Comparison of ENCODE assay signal across 10 cellular contexts in genomic region chr9:708182-708555, GRCh38.
DNase-seq lines count a peak whose midpoint lies in the region; ATAC-seq and TF ChIP-seq lines count a peak whose summit lies in the region.
"Had no signal": no experiment of that assay in that cellular context is flagged by ENCODE, and none has a peak within 500 bp of the region (broad histone marks: within the 10 kb centered on the region; RNA-seq: fewer than 3 reads in every experiment).

No MANE protein-coding gene starts in this region.

- TF ChIP-seq POLR2A in NB4 (IDR thresholded peaks at IDR 0.05; ENCODE audit: extremely low read depth, insufficient read length) = no peak
- TF ChIP-seq POLR2A in suprapubic skin (IDR thresholded peaks at IDR 0.05) = no peak

- H3K4me1 ChIP-seq in suprapubic skin (peaks cover 42% of the 10 kb centered on the region), HAP-1 (peaks cover 24% of the 10 kb centered on the region)

- peak overlapping the region; percentile 81 for H3K27ac Mint-ChIP-seq in MCF 10A (ENCODE audit: low read depth, unreplicated experiment)

- H3K27me3 ChIP-seq in suprapubic skin (no peaks in the 10 kb centered on the region), HAP-1 (ENCODE audit: low read depth) (no peaks in the 10 kb centered on the region)

- no peaks in the 10 kb centered on the region for H3K9me3 Mint-ChIP-seq in MCF 10A (ENCODE audit: unreplicated experiment)

- H3K4me3 ChIP-seq in NB4 (ENCODE audit: low read depth, low read length) = peak overlapping the region; percentile 76
- peak overlapping the region; percentile 39 for H3K4me3 ChIP-seq in suprapubic skin
- no peak overlapping the region for H3K4me3 ChIP-seq in HAP-1

- peak overlapping the region; percentile 65 for H3K4me3 Mint-ChIP-seq in MCF 10A (ENCODE audit: unreplicated experiment)

- H3K36me3 ChIP-seq in suprapubic skin = peaks cover 24% of the 10 kb centered on the region
- peaks cover 15% of the 10 kb centered on the region; the same call in 1 of the 2 replicates for H3K36me3 ChIP-seq in HAP-1 (replicated peaks)

- TF ChIP-seq CTCF in NB4 (IDR thresholded peaks at IDR 0.05; ENCODE audit: low read depth, low read length) = no peak
- TF ChIP-seq CTCF in MCF 10A (IDR thresholded peaks at IDR 0.05; ENCODE audit: unreplicated experiment) = no peak
- TF ChIP-seq CTCF in suprapubic skin (IDR thresholded peaks at IDR 0.05) = no peak

- CTCF ChIA-PET in MCF 10A (lab: Yijun Ruan, JAX) = interaction anchor here (0.6 to 1.5 kb wide), 5 partner anchors 16 to 164 kb away, joined by 3 to 5 read pairs (median 3); no protein-coding TSS in a partner anchor

- no peak for TF ChIP-seq EP300 in suprapubic skin (IDR thresholded peaks at IDR 0.05)

- POLR2A ChIA-PET in MCF 10A (lab: Yijun Ruan, JAX) = interaction anchor here (0.7 to 7.9 kb wide), 8 partner anchors 13 to 77 kb away, joined by 3 to 69 read pairs (median 6); no protein-coding TSS in a partner anchor

- H3K9me3 ChIP-seq in suprapubic skin (no peaks in the 10 kb centered on the region), HAP-1 (no peaks in the 10 kb centered on the region)

- H3K4me1 Mint-ChIP-seq in MCF 10A (ENCODE audit: insufficient read depth, unreplicated experiment) = peaks cover 28% of the 10 kb centered on the region

- peak; percentile 6 for ATAC-seq in left lobe of liver
- no peak for ATAC-seq in HG03039 (IDR thresholded peaks at IDR 0.05; ENCODE audit: unreplicated experiment)

- in situ Hi-C loops in HAP-1 (cut with MboI; ENCODE audit: low sequenced_read_pairs) = no loop called here

- 20% methylated on average over 7 of the region's 7 CpGs for WGBS in suprapubic skin

- BruUV-seq in MCF 10A (replicated peaks; lab: Mats Ljungman, UMichigan) = no TSS peak

- H3K36me3 Mint-ChIP-seq in MCF 10A (ENCODE audit: insufficient read depth, unreplicated experiment) = peaks cover 44% of the 10 kb centered on the region

- intact Hi-C loops in MCF 10A (cut with micrococcal nuclease) = no loop called here

- peak; percentile 77 for DNase-seq in NB4 (ENCODE audit: low read depth)
- peak; percentile 30 for DNase-seq in MCF 10A (ENCODE audit: unreplicated experiment)
- no peak for DNase-seq in left lobe of liver (ENCODE audit: low spot score)
- DNase-seq in suprapubic skin (ENCODE audit: low spot score in 2 of 2) = no peak
- no peak for DNase-seq in NCI-H2029 treated with DMSO at 0.1 percent for 48 hours (lab: John Stamatoyannopoulos, UW)
- DNase-seq in NCI-H1092 treated with DMSO at 0.1 percent for 48 hours (lab: John Stamatoyannopoulos, UW) = no peak
- no peak for DNase-seq in HAP-1 (ENCODE audit: low spot score in 2 of 2)
- DNase-seq: H7; stimulated activated CD4-positive, alpha-beta T cell treated with anti-CD3 and anti-CD28 coated beads, Interleukin-2, amount 100 ng/mL, for 24 hours had no signal

- peak overlapping the region; percentile 78 for H3K27ac ChIP-seq in suprapubic skin

- no peaks in the 10 kb centered on the region for H3K27me3 Mint-ChIP-seq in MCF 10A (ENCODE audit: insufficient read depth, unreplicated experiment)

Comparison
In these comparisons a context has a peak if more than half of its experiments do, and no peak if none do; other contexts are left out.
1. DNase-seq: peak in NB4 (single experiment) and MCF 10A (single experiment); none in left lobe of liver (single experiment), suprapubic skin (0 of 2), NCI-H2029 treated with DMSO at 0.1 percent for 48 hours (single experiment), NCI-H1092 treated with DMSO at 0.1 percent for 48 hours (single experiment) and HAP-1 (0 of 2).